In genomic region chr1:68383092-68383491, GRCh38 we compare ENCODE assay signal across 19 cellular contexts.
DNase-seq lines count a peak whose midpoint lies in the region; ATAC-seq, FAIRE-seq and TF ChIP-seq lines count a peak whose summit lies in the region.
"Had no signal": no experiment of that assay in that cellular context is flagged by ENCODE, and none has a peak within 500 bp of the region (broad histone marks: within the 10 kb centered on the region; RNA-seq: fewer than 3 reads in every experiment).

No MANE protein-coding gene starts in this region.

- no peak overlapping the region for H3K9ac ChIP-seq in mesenchymal stem cell (ENCODE audit: low read length)
- H3K9ac ChIP-seq: BLaER1 had no signal

- H3K4me1 Mint-ChIP-seq in T-helper 17 cell = no peaks in the 10 kb centered on the region
- H3K4me1 Mint-ChIP-seq: CD8-positive, alpha-beta memory T cell had no signal

- H3K36me3 Mint-ChIP-seq in T-helper 17 cell (ENCODE audit: low read depth) = no peaks in the 10 kb centered on the region
- H3K36me3 Mint-ChIP-seq: CD8-positive, alpha-beta memory T cell had no signal

- H2BK15ac ChIP-seq in mesenchymal stem cell (ENCODE audit: low read depth, poor library complexity, severe bottlenecking) = no peak overlapping the region

- POLR2A ChIA-PET in PC-9 (lab: Charles Lee; ENCODE audit: unreplicated experiment) = no interaction called here

- no peaks in the 10 kb centered on the region for H4K20me1 ChIP-seq in PC-9 (ENCODE audit: insufficient read depth)
- H4K20me1 ChIP-seq: BLaER1 had no signal

- CTCF ChIA-PET in PC-9 (lab: Charles Lee) = interaction anchor here (0.7 kb wide), 2 partner anchors 120 to 254 kb away, joined by 3 read pairs; no protein-coding TSS in a partner anchor

- H3K36me3 ChIP-seq in PC-9 (ENCODE audit: low read depth) = no peaks in the 10 kb centered on the region
- H3K36me3 ChIP-seq in mesenchymal stem cell (ENCODE audit: control insufficient read depth in 1 of 2, insufficient read depth in 2 of 2, low read depth in 1 of 2, low read length in 2 of 2) = no peaks in the 10 kb centered on the region
- H3K36me3 ChIP-seq: BLaER1 had no signal

- no peak overlapping the region for H3K23ac ChIP-seq in mesenchymal stem cell (ENCODE audit: low read length in 2 of 2)

- no peaks in the 10 kb centered on the region for H3K79me1 ChIP-seq in mesenchymal stem cell (replicated peaks; ENCODE audit: low read length, poor library complexity, severe bottlenecking)

- H3K79me2 ChIP-seq in PC-9 (ENCODE audit: low read depth) = no peaks in the 10 kb centered on the region

- peak overlapping the region; percentile 45 for H4K8ac ChIP-seq in mesenchymal stem cell (ENCODE audit: low read length)

- H3K4me3 ChIP-seq in PC-9 (no peak overlapping the region), mesenchymal stem cell (ENCODE audit: insufficient read depth in 1 of 2, low read depth in 1 of 2, low read length in 2 of 2) (no peak overlapping the region)
- H3K4me3 ChIP-seq: BLaER1 had no signal

- peak overlapping the region in 1 of 2 experiments; percentile 12 for H3K18ac ChIP-seq in mesenchymal stem cell (ENCODE audit: low read depth in 1 of 2, low read length in 2 of 2)

- H2AK5ac ChIP-seq in mesenchymal stem cell (ENCODE audit: low read length, severe bottlenecking) = no peak overlapping the region

- TF ChIP-seq POLR2A in H54 (IDR thresholded peaks at IDR 0.05; ENCODE audit: low read depth, low read length) = no peak

- H3K4me1 ChIP-seq in PC-9 (replicated peaks; ENCODE audit: insufficient read depth) = peaks cover 34% of the 10 kb centered on the region
- no peaks in the 10 kb centered on the region for H3K4me1 ChIP-seq in mesenchymal stem cell (ENCODE audit: control insufficient read depth, insufficient read depth, low read depth, low read length)
- H3K4me1 ChIP-seq: BLaER1 had no signal

- peaks cover 23% of the 10 kb centered on the region for H3F3A ChIP-seq in PC-9 (ENCODE audit: insufficient read depth, low read depth)

- H3K9me2 ChIP-seq in PC-9 (ENCODE audit: insufficient read depth) = no peaks in the 10 kb centered on the region

- no peak for ATAC-seq in T-helper 17 cell
- ATAC-seq: SK-N-SH treated with all-trans-retinoic acid at 6 μM for 48 hours had no signal

- FAIRE-seq in H54 (lab: Jason Lieb, UNC) = no peak
- FAIRE-seq: H1 had no signal

- no peak overlapping the region for H3K4me3 Mint-ChIP-seq in T-helper 17 cell
- H3K4me3 Mint-ChIP-seq: CD8-positive, alpha-beta memory T cell had no signal

- H2AFZ ChIP-seq in PC-9 (no peak overlapping the region), mesenchymal stem cell (ENCODE audit: low read depth, low read length) (no peak overlapping the region)

- TF ChIP-seq CTCF in PC-9 (conservative IDR thresholded peaks at IDR 0.05) = no peak

- H3K9me3 ChIP-seq in PC-9 (ENCODE audit: insufficient read depth, low read depth) = peaks cover 19% of the 10 kb centered on the region
- no peaks in the 10 kb centered on the region for H3K9me3 ChIP-seq in mesenchymal stem cell (ENCODE audit: control insufficient read depth, low read length)
- no peaks in the 10 kb centered on the region for H3K9me3 ChIP-seq in T-helper 17 cell (ENCODE audit: control insufficient read depth, low read length, poor library complexity, severe bottlenecking)
- H3K9me3 ChIP-seq: BLaER1 had no signal

- no peak overlapping the region for H3K14ac ChIP-seq in mesenchymal stem cell (ENCODE audit: low read length in 2 of 2)

- H3K4me2 ChIP-seq in PC-9 = no peak overlapping the region
- no peak overlapping the region for H3K4me2 ChIP-seq in mesenchymal stem cell (ENCODE audit: low read length, poor library complexity, severe bottlenecking)
- H3K4me2 ChIP-seq: BLaER1 had no signal

- H3K27ac Mint-ChIP-seq in T-helper 17 cell = no peak overlapping the region
- H3K27ac Mint-ChIP-seq: CD8-positive, alpha-beta memory T cell had no signal

- H3K27me3 Mint-ChIP-seq in T-helper 17 cell = no peaks in the 10 kb centered on the region

- no TSS peak for BruUV-seq in PC-9 (replicated peaks; lab: Mats Ljungman, UMichigan)

- no peak overlapping the region for H4K91ac ChIP-seq in mesenchymal stem cell (ENCODE audit: low read length)

- peak overlapping the region in 1 of 2 experiments; percentile 94 for H2BK12ac ChIP-seq in mesenchymal stem cell (ENCODE audit: low read length in 2 of 2)

- intact Hi-C loops in PC-9 (cut with micrococcal nuclease; ENCODE audit: unreplicated experiment) = loop anchor here (10.0 kb wide), 2 partner anchors 208 to 548 kb away; partner anchors contain the start of gene GNG12

- H3K27me3 ChIP-seq in PC-9 (ENCODE audit: insufficient read depth, low read depth) = no peaks in the 10 kb centered on the region
- H3K27me3 ChIP-seq in mesenchymal stem cell (ENCODE audit: control insufficient read depth in 1 of 2, insufficient read depth in 1 of 2, low read length in 2 of 2) = no peaks in the 10 kb centered on the region
- H3K27me3 ChIP-seq: BLaER1 had no signal

- DNase-seq in NCI-H82 (lab: John Stamatoyannopoulos, UW) (peak; percentile 78), NCI-H82 treated with DMSO at 0.1 percent for 48 hours (lab: John Stamatoyannopoulos, UW; ENCODE audit: unreplicated experiment) (no peak), PC-9 (no peak), epithelial cell of prostate (ENCODE audit: low read depth, low spot score) (no peak), mesenchymal stem cell (no peak), H54 (ENCODE audit: insufficient read length, low spot score) (no peak), D341Med (ENCODE audit: low spot score) (no peak), T-helper 17 cell (no peak)
- DNase-seq: 8988T; CD8-positive, alpha-beta memory T cell; DMS 273 treated with DMSO at 0.1 percent for 48 hours; NCI-H1417 treated with DMSO at 0.1 percent for 48 hours; NCI-H1930; NCI-H2171 treated with DMSO at 0.1 percent for 48 hours; NCI-H748 treated with DMSO at 0.1 percent for 48 hours; SHP77 treated with DMSO at 0.1 percent for 48 hours had no signal

- WGBS in mesenchymal stem cell = 100% methylated on average over 2 of the region's 2 CpGs

- H2BK120ac ChIP-seq in mesenchymal stem cell (ENCODE audit: low read depth, low read length) = no peak overlapping the region

- H3K4ac ChIP-seq in mesenchymal stem cell (ENCODE audit: low read depth in 1 of 2, low read length in 2 of 2) = peak overlapping the region in 1 of 2 experiments; percentile 88

- H3K27ac ChIP-seq in PC-9 (peak overlapping the region; percentile 79; the same call in 1 of the 2 replicates), epithelial cell of prostate (peak overlapping the region; percentile 93), mesenchymal stem cell (ENCODE audit: low read length, poor library complexity, severe bottlenecking) (no peak overlapping the region)
- H3K27ac ChIP-seq: BLaER1 had no signal

- no peak overlapping the region for H2BK5ac ChIP-seq in mesenchymal stem cell (ENCODE audit: low read depth, low read length, poor library complexity, severe bottlenecking)
